8 cellular contexts compared by ENCODE assay signal in genomic region chr1:223992456-223993246, GRCh38.
A peak's percentile ranks its signal among the peaks of the same experiment; 100 is the strongest.
DNase-seq lines count a peak whose midpoint lies in the region; ATAC-seq and TF ChIP-seq lines count a peak whose summit lies in the region.
"Not testable (repeated sequence)": the region's sequence is repeated elsewhere in the genome, so short reads cannot be mapped to it uniquely, and the experiment has no call there.

No MANE protein-coding gene starts in this region.

- not testable (repeated sequence) for H3K36me3 Mint-ChIP-seq in activated B cell treated with CpG ODN at 0.5 μM for 24 hours (ENCODE audit: low read depth)

- ATAC-seq in GM19023 (IDR thresholded peaks at IDR 0.05; ENCODE audit: unreplicated experiment) = peak; percentile 100
- ATAC-seq in HG03196 (IDR thresholded peaks at IDR 0.05; ENCODE audit: unreplicated experiment) = peak; percentile 100
- peak; percentile 97 for ATAC-seq in activated B cell treated with CpG ODN at 0.5 μM for 24 hours (ENCODE audit: low read depth)

- CTCF ChIA-PET in activated B cell treated with CpG ODN at 0.5 μM for 24 hours (lab: Charles Lee) = not testable (repeated sequence)

- H3K27me3 Mint-ChIP-seq in activated B cell treated with CpG ODN at 0.5 μM for 24 hours = not testable (repeated sequence)

- not testable (repeated sequence) for H3K9me3 Mint-ChIP-seq in activated B cell treated with CpG ODN at 0.5 μM for 24 hours

- DNase-seq in AG08396 (ENCODE audit: low spot score) (peak; percentile 91), NCI-H226 (peak; percentile 92), activated B cell treated with CpG ODN at 0.5 μM for 24 hours (peak; percentile 100), iris pigment epithelial cell (ENCODE audit: low read depth) (peak; percentile 99)
- peak; percentile 100 for DNase-seq in central memory CD4-positive, alpha-beta T cell
- DNase-seq in stimulated activated CD4-positive, alpha-beta T cell treated with anti-CD3 and anti-CD28 coated beads, Interleukin-12 subunit alpha, Interleukin-12 subunit beta, amount 100 ng/mL, for 24 hours (ENCODE audit: low read depth in 2 of 2) = peak; percentile 99 to 100

- POLR2A ChIA-PET in activated B cell treated with CpG ODN at 0.5 μM for 24 hours (lab: Charles Lee) = interaction anchor here (0.6 to 1.6 kb wide), 7 partner anchors 121 to 1280 kb away, joined by 4 to 11 read pairs (median 5); partner anchors contain the start of genes FBXO28, NVL and TP53BP2

- peak overlapping the region; percentile 96 for H3K4me3 Mint-ChIP-seq in activated B cell treated with CpG ODN at 0.5 μM for 24 hours

- TF ChIP-seq CTCF in activated B cell treated with CpG ODN at 0.5 μM for 24 hours (IDR thresholded peaks at IDR 0.05) = not testable (repeated sequence)

- H3K27ac Mint-ChIP-seq in activated B cell treated with CpG ODN at 0.5 μM for 24 hours = peak overlapping the region; percentile 99

- not testable (repeated sequence) for H3K4me1 Mint-ChIP-seq in activated B cell treated with CpG ODN at 0.5 μM for 24 hours

- intact Hi-C loops in activated B cell treated with CpG ODN at 0.5 μM for 24 hours (cut with micrococcal nuclease) = loop anchor here (2.0 to 10.0 kb wide), 7 partner anchors 122 to 1178 kb away; partner anchors contain the start of genes CNIH4, DEGS1, DISP1 and FBXO28

Comparison
In these comparisons a context has a peak if more than half of its experiments do, and no peak if none do; other contexts are left out.
1. Peak in every context shown above with its lines: DNase-seq and ATAC-seq.